ENCODE assay signal across 9 cellular contexts in the genomic region with DNA sequence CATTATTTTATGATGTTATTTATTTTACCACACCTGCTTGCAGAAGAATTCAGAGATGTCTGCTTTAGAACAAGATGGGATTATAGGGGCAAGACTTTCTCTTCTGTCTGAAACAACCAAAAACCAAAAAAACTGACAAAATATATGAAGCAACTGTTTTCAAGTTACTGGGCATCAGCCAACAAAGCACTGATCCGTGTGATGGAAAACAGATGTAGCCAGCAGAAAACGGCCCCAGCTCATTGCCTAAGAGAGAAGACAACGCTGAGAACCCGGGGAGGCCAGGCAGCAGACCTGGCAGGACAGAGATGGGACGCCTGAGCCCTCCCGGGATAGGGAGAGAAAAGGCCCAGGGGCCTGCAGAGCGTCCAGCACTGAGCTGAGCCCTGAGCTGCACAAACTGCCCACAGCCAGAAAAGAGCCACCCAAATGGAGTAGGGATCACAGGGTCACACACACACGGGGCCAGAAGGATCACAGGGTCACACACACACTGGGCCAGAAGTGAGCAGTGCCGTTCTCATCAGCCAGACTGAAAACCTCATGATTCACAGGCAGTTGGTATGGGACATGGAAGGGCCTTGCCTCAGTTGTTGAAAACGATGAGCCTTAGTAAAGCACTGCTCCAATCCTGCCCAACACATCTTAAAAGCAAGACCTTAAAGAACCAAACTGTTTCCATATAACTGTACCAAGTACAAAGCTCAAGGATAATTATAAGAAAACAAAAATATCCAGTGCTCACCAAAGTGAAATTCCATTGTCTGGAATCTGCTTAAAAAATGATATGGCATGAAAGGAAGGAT. TPM values are rescaled to one million over a fixed set of nuclear protein-coding genes. Genes with fewer than 3 reads are reported as not detected.
DNase-seq lines count a peak whose midpoint lies in the region; ATAC-seq and TF ChIP-seq lines count a peak whose summit lies in the region.
"Had no signal": no experiment of that assay in that cellular context is flagged by ENCODE, and none has a peak within 500 bp of the region (broad histone marks: within the 10 kb centered on the region; RNA-seq: fewer than 3 reads in every experiment).

No MANE protein-coding gene starts in this region.

- no peak for TF ChIP-seq CTCF in heart left ventricle (IDR thresholded peaks at IDR 0.05)

- ATAC-seq in SK-N-SH treated with all-trans-retinoic acid at 6 μM for 48 hours, result peak; percentile 68
- peak in 3 of 4 donors; percentile 29 to 61 (median 58) for ATAC-seq in heart left ventricle
- ATAC-seq in sciatic nerve, result peak; percentile 90
- no peak for ATAC-seq in GM21381 (IDR thresholded peaks at IDR 0.05; ENCODE audit: unreplicated experiment)

- DNase-seq in ELR (ENCODE audit: low read depth), result peak; percentile 57
- DNase-seq in heart left ventricle, result peak in 3 of 5 donors; percentile 16 to 43 (median 26)
- DNase-seq in sciatic nerve (ENCODE audit: low spot score), result peak; percentile 67
- DNase-seq in HAP-1 (ENCODE audit: low spot score in 2 of 2), result no peak
- no peak for DNase-seq in SIG-M5 treated with dmso at 0.1 percent for 504 hours (lab: John Stamatoyannopoulos, UW; ENCODE audit: unreplicated experiment)
- DNase-seq in AML-193 (lab: John Stamatoyannopoulos, UW), result no peak
- DNase-seq: amygdala had no signal

- H3K36me3 ChIP-seq in heart left ventricle (no peaks in the 10 kb centered on the region), HAP-1 (replicated peaks) (no peaks in the 10 kb centered on the region)

- 35 to 49% (median 36%) methylated on average over 10 of the region's 10 CpGs for WGBS in heart left ventricle, 4 donors

- H3K27me3 ChIP-seq in heart left ventricle, result no peaks in the 10 kb centered on the region
- no peaks in the 10 kb centered on the region for H3K27me3 ChIP-seq in HAP-1 (ENCODE audit: low read depth)

- in situ Hi-C loops in HAP-1 (cut with MboI; ENCODE audit: low sequenced_read_pairs), result no loop called here

- intact Hi-C loops in heart left ventricle (cut with DNase I), result loop anchor here in 1 of 10 donors (2.0 kb wide), 1 partner anchor 15 kb away; no protein-coding TSS in a partner anchor
- intact Hi-C loops in sciatic nerve (cut with DNase I), result no loop called here

- H3K4me1 ChIP-seq in heart left ventricle (peaks cover 6 to 66% (median 45%) of the 10 kb centered on the region in 12 donors), HAP-1 (no peaks in the 10 kb centered on the region)

- TF ChIP-seq POLR2A in heart left ventricle (IDR thresholded peaks at IDR 0.05), result no peak

- peak overlapping the region in 11 of 12 donors; percentile 48 to 88 (median 72) for H3K27ac ChIP-seq in heart left ventricle

- H3K4me3 ChIP-seq in heart left ventricle (no peak overlapping the region), HAP-1 (no peak overlapping the region)

- peaks cover 0 to 14% (median 0%) of the 10 kb centered on the region in 12 donors for H3K9me3 ChIP-seq in heart left ventricle
- no peaks in the 10 kb centered on the region for H3K9me3 ChIP-seq in HAP-1

TF ChIP-seq in SK-N-SH treated with all-trans-retinoic acid at 6 μM for 48 hours, 23 proteins besides CTCF, POLR2A, EP300 and RAD21 (continues in another document):
- TF ChIP-seq, protein P1, sequence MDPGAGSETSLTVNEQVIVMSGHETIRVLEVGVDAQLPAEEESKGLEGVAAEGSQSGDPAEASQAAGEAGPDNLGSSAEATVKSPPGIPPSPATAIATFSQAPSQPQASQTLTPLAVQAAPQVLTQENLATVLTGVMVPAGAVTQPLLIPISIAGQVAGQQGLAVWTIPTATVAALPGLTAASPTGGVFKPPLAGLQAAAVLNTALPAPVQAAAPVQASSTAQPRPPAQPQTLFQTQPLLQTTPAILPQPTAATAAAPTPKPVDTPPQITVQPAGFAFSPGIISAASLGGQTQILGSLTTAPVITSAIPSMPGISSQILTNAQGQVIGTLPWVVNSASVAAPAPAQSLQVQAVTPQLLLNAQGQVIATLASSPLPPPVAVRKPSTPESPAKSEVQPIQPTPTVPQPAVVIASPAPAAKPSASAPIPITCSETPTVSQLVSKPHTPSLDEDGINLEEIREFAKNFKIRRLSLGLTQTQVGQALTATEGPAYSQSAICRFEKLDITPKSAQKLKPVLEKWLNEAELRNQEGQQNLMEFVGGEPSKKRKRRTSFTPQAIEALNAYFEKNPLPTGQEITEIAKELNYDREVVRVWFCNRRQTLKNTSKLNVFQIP (CRISPR knock-in tag; IDR thresholded peaks at IDR 0.05; ENCODE audit: borderline replicate concordance, low read depth), result peak; percentile 65; the same call in 1 of the 2 replicates
- TF ChIP-seq TOX (CRISPR knock-in tag; IDR thresholded peaks at IDR 0.05; ENCODE audit: borderline replicate concordance) (no peak), PATZ1 (CRISPR knock-in tag; IDR thresholded peaks at IDR 0.05; ENCODE audit: borderline replicate concordance) (peak; percentile 54; the same call in 1 of the 2 replicates), ZFP3 (CRISPR knock-in tag; IDR thresholded peaks at IDR 0.05) (peak; percentile 62; the same call in 1 of the 2 replicates), ESRRG (CRISPR knock-in tag; IDR thresholded peaks at IDR 0.05) (0 out of 2 replicates have a peak, but pooled peaks have one; percentile 70), RARB (CRISPR knock-in tag; IDR thresholded peaks at IDR 0.05) (no peak), SNAI2 (CRISPR knock-in tag; IDR thresholded peaks at IDR 0.05) (peak; percentile 71), ZFP30 (CRISPR knock-in tag; IDR thresholded peaks at IDR 0.05) (no peak), BACH2 (CRISPR knock-in tag; IDR thresholded peaks at IDR 0.05; ENCODE audit: borderline replicate concordance) (no peak; the same call in 1 of the 2 replicates), ZNF70 (CRISPR knock-in tag; IDR thresholded peaks at IDR 0.05) (peak; percentile 71), ARNTL (CRISPR knock-in tag; IDR thresholded peaks at IDR 0.05; ENCODE audit: borderline replicate concordance, low read depth) (no peak; the same call in 1 of the 2 replicates), ZC3H10 (CRISPR knock-in tag; IDR thresholded peaks at IDR 0.05) (no peak), CSRNP3 (CRISPR knock-in tag; IDR thresholded peaks at IDR 0.05) (no peak), TCF4 (CRISPR knock-in tag; IDR thresholded peaks at IDR 0.05; ENCODE audit: borderline replicate concordance) (peak; percentile 94), GLIS3 (CRISPR knock-in tag; IDR thresholded peaks at IDR 0.05) (no peak; the same call in 1 of the 2 replicates), PPARA (CRISPR knock-in tag; IDR thresholded peaks at IDR 0.05; ENCODE audit: borderline replicate concordance) (no peak), ZNF8 (CRISPR knock-in tag; IDR thresholded peaks at IDR 0.05) (no peak; the same call in 1 of the 2 replicates), ZNF565 (CRISPR knock-in tag; conservative IDR thresholded peaks at IDR 0.05; ENCODE audit: low read depth) (peak; percentile 56; the same call in 1 of the 2 replicates), ISL1 (CRISPR knock-in tag; IDR thresholded peaks at IDR 0.05) (peak; percentile 72)
- TF ChIP-seq, protein P2, sequence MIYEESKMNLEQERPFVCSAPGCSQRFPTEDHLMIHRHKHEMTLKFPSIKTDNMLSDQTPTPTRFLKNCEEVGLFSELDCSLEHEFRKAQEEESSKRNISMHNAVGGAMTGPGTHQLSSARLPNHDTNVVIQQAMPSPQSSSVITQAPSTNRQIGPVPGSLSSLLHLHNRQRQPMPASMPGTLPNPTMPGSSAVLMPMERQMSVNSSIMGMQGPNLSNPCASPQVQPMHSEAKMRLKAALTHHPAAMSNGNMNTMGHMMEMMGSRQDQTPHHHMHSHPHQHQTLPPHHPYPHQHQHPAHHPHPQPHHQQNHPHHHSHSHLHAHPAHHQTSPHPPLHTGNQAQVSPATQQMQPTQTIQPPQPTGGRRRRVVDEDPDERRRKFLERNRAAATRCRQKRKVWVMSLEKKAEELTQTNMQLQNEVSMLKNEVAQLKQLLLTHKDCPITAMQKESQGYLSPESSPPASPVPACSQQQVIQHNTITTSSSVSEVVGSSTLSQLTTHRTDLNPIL (CRISPR knock-in tag; IDR thresholded peaks at IDR 0.05; ENCODE audit: low read depth), result no peak; the same call in none of the 2 replicates

RNA-seq across cellular contexts. Expression of gene PXDN, which starts 12.1 kb away (rescaled TPM):
- 10 to 100 TPM; 13.9 to 83.7 (median 28.3) TPM for total RNA-seq in heart left ventricle
- polyA plus RNA-seq in heart left ventricle, result 10 to 100 TPM in 1 of 2 donors, 1 to 10 TPM in 1; 5.9 to 28.2 TPM
- 38.1 TPM for total RNA-seq in sciatic nerve

Comparison
In these comparisons a context has a peak if more than half of its experiments do, and no peak if none do; other contexts are left out.
1. DNase-seq: peak in ELR (single experiment), heart left ventricle (3 of 5) and sciatic nerve (single experiment); none in HAP-1 (0 of 2), SIG-M5 treated with dmso at 0.1 percent for 504 hours (single experiment) and AML-193 (0 of 2).